In genomic region chr4:38868055-38868965, GRCh38 we compare ENCODE assay signal across 7 cellular contexts. TPM values are rescaled to one million over a fixed set of nuclear protein-coding genes. Genes with fewer than 3 reads are reported as not detected.
DNase-seq lines count a peak whose midpoint lies in the region; ATAC-seq and TF ChIP-seq lines count a peak whose summit lies in the region.

No MANE protein-coding gene starts in this region.

- DNase-seq in Peyer's patch (peak in 2 of 3 donors; percentile 61 to 73), epithelial cell of prostate (ENCODE audit: low read depth, low spot score) (no peak), myocyte (ENCODE audit: low read depth) (peak; percentile 74), T-helper 9 cell (no peak), SHP77 (lab: John Stamatoyannopoulos, UW) (no peak), NCI-H128 (lab: John Stamatoyannopoulos, UW; ENCODE audit: unreplicated experiment) (no peak)

- peaks cover 0 to 7% (median 0%) of the 10 kb centered on the region in 3 donors for H3K36me3 ChIP-seq in Peyer's patch

- peak overlapping the region; percentile 65 to 83 (median 72) for H3K4me3 ChIP-seq in Peyer's patch

- TF ChIP-seq POLR2A in Peyer's patch (IDR thresholded peaks at IDR 0.05): no peak

- H3K27ac ChIP-seq in Peyer's patch (peak overlapping the region; percentile 79 to 93 (median 92)), epithelial cell of prostate (peak overlapping the region; percentile 65)

- no peak for TF ChIP-seq CTCF in Peyer's patch (IDR thresholded peaks at IDR 0.05)

- ATAC-seq in GM21423 (IDR thresholded peaks at IDR 0.05; ENCODE audit: unreplicated experiment): peak; percentile 14

- H3K4me1 ChIP-seq in Peyer's patch: peaks cover 0 to 24% (median 0%) of the 10 kb centered on the region in 4 donors

- H3K27me3 ChIP-seq in Peyer's patch: no peaks in the 10 kb centered on the region

- no peaks in the 10 kb centered on the region for H3K9me3 ChIP-seq in Peyer's patch

RNA-seq across cellular contexts. Expression of gene FAM114A1, which starts 0.7 kb away (rescaled TPM):
- 100 to 1,000 TPM in 1 of 4 donors, 10 to 100 TPM in 3; 52.2 to 106 (median 69.0) TPM for total RNA-seq in Peyer's patch
- total RNA-seq in myocyte: 151 and 250 TPM in 2 replicates
- polyA plus RNA-seq in myocyte (2012): 139 TPM

RNA-seq across cellular contexts. Expression of gene TLR6, which starts 11.7 kb away (rescaled TPM):
- total RNA-seq in Peyer's patch (10 to 100 TPM in 1 of 4 donors, 1 to 10 TPM in 3; 1.5 to 14.9 (median 2.3) TPM), myocyte (2.4 and 3.5 TPM in 2 replicates)
- 0.66 TPM for polyA plus RNA-seq in myocyte (2012)

Comparison
In these comparisons a context has a peak if more than half of its experiments do, and no peak if none do; other contexts are left out.
1. DNase-seq: peak in Peyer's patch (2 of 3) and myocyte (single experiment); none in epithelial cell of prostate (single experiment), T-helper 9 cell (single experiment), SHP77 (0 of 2) and NCI-H128 (single experiment).